In genomic region chr10:129609551-129609950, GRCh38 we compare ENCODE assay signal across 14 cellular contexts.
DNase-seq lines count a peak whose midpoint lies in the region; ATAC-seq and TF ChIP-seq lines count a peak whose summit lies in the region.
"Had no signal": no experiment of that assay in that cellular context is flagged by ENCODE, and none has a peak within 500 bp of the region (broad histone marks: within the 10 kb centered on the region; RNA-seq: fewer than 3 reads in every experiment).

No MANE protein-coding gene starts in this region.

- H3K27ac ChIP-seq in OCI-LY1 (ENCODE audit: low read depth, low read length, poor library complexity, severe bottlenecking) (peak overlapping the region; percentile 38), neuronal stem cell (replicated peaks; ENCODE audit: low read length) (no peak overlapping the region), RWPE1 (no peak overlapping the region)
- H3K27ac ChIP-seq: GM23248 had no signal

- no peak overlapping the region for H3K23ac ChIP-seq in neuronal stem cell (ENCODE audit: low read depth, low read length, poor library complexity)

- TF ChIP-seq CTCF in OCI-LY1 (IDR thresholded peaks at IDR 0.05; ENCODE audit: low read length) (no peak), RWPE1 (conservative IDR thresholded peaks at IDR 0.05; ENCODE audit: low read depth) (no peak)

- no peaks in the 10 kb centered on the region for H3K79me2 ChIP-seq in OCI-LY1 (ENCODE audit: insufficient read depth, low read length)

- H3K9ac ChIP-seq in OCI-LY1 (ENCODE audit: low read length) (no peak overlapping the region), neuronal stem cell (ENCODE audit: low read depth, low read length, poor library complexity) (no peak overlapping the region)
- H3K9ac ChIP-seq: GM23248 had no signal

- H3K9me3 ChIP-seq in OCI-LY1 (ENCODE audit: low read length), result no peaks in the 10 kb centered on the region
- H3K9me3 ChIP-seq in neuronal stem cell (replicated peaks in 1 of 2; ENCODE audit: control insufficient read depth in 2 of 2, insufficient read depth in 1 of 2, low read depth in 1 of 2, low read length in 2 of 2), result no peaks in the 10 kb centered on the region

- H3K18ac ChIP-seq in neuronal stem cell (ENCODE audit: low read length), result peak overlapping the region; percentile 52

- H2BK120ac ChIP-seq in neuronal stem cell (ENCODE audit: low read depth, low read length), result no peak overlapping the region

- H3K27me3 ChIP-seq in OCI-LY1 (ENCODE audit: insufficient read depth, low read length) (no peaks in the 10 kb centered on the region), neuronal stem cell (ENCODE audit: control insufficient read depth in 3 of 3, insufficient read depth in 3 of 3, low read depth in 1 of 3, low read length in 3 of 3) (no peaks in the 10 kb centered on the region)

- H4K8ac ChIP-seq in neuronal stem cell (ENCODE audit: low read depth, low read length), result no peak overlapping the region

- no peak overlapping the region for H2AFZ ChIP-seq in OCI-LY1 (ENCODE audit: low read length)
- no peak overlapping the region for H2AFZ ChIP-seq in neuronal stem cell (ENCODE audit: low read length)
- H2AFZ ChIP-seq: GM23248 had no signal

- TF ChIP-seq POLR2A in erythroblast (IDR thresholded peaks at IDR 0.05; ENCODE audit: low read length), result no peak

- peaks cover 1% of the 10 kb centered on the region for H3K79me1 ChIP-seq in neuronal stem cell (ENCODE audit: low read depth, low read length)

- peaks cover 85% of the 10 kb centered on the region for H3K4me1 ChIP-seq in OCI-LY1 (ENCODE audit: insufficient read depth, low read length, severe bottlenecking)
- peaks cover 0 to 4% of the 10 kb centered on the region in 2 donors for H3K4me1 ChIP-seq in neuronal stem cell (ENCODE audit: control insufficient read depth in 2 of 2, insufficient read depth in 1 of 2, low read depth in 1 of 2, low read length in 2 of 2)

- WGBS in neuronal stem cell (ENCODE audit: extremely low coverage in 2 of 2, insufficient read length in 2 of 2, insufficient replicate concordance in 1 of 2), 2 donors, result no CpG with 5 or more reads among the region's 9 CpGs

- no peaks in the 10 kb centered on the region for H3K9me2 ChIP-seq in OCI-LY1 (ENCODE audit: low read depth, low read length)

- peak overlapping the region; percentile 12 for H3K14ac ChIP-seq in neuronal stem cell (ENCODE audit: low read length)

- no peak overlapping the region for H4K91ac ChIP-seq in neuronal stem cell (ENCODE audit: low read depth, low read length, poor library complexity)

- CTCF ChIA-PET in RWPE1 (lab: Yijun Ruan, JAX), result no interaction called here

- H2BK12ac ChIP-seq in neuronal stem cell (ENCODE audit: low read length), result no peak overlapping the region

- no peak overlapping the region for H2BK5ac ChIP-seq in neuronal stem cell (ENCODE audit: low read length)

- H3K36me3 ChIP-seq in OCI-LY1 (ENCODE audit: insufficient read depth, low read length) (no peaks in the 10 kb centered on the region; the same call in 1 of the 2 replicates), neuronal stem cell (replicated peaks in 1 of 2; ENCODE audit: control insufficient read depth in 2 of 2, insufficient read depth in 2 of 2, low read length in 2 of 2) (no peaks in the 10 kb centered on the region)

- no peaks in the 10 kb centered on the region for H3F3A ChIP-seq in OCI-LY1 (ENCODE audit: insufficient read depth, low read length)

- POLR2A ChIA-PET in RWPE1 (lab: Yijun Ruan, JAX; ENCODE audit: low non-redundant PET), result no interaction called here

- no peak overlapping the region for H3K4ac ChIP-seq in neuronal stem cell (ENCODE audit: low read length)

- ATAC-seq in HG03095 (IDR thresholded peaks at IDR 0.05; ENCODE audit: unreplicated experiment), result no peak

- H2AK5ac ChIP-seq in neuronal stem cell (ENCODE audit: low read depth, low read length), result no peak overlapping the region

- H3K4me3 ChIP-seq in OCI-LY1 (ENCODE audit: low read depth, low read length, poor library complexity, severe bottlenecking), result no peak overlapping the region
- H3K4me3 ChIP-seq in neuronal stem cell (ENCODE audit: low read length in 2 of 2), result no peak overlapping the region
- H3K4me3 ChIP-seq: GM23248 had no signal

- peak overlapping the region; percentile 70 for H2BK15ac ChIP-seq in neuronal stem cell (ENCODE audit: low read length)

- H3K4me2 ChIP-seq in OCI-LY1 (ENCODE audit: low read length) (no peak overlapping the region), neuronal stem cell (ENCODE audit: insufficient read depth, low read length, poor library complexity, severe bottlenecking) (no peak overlapping the region)

- intact Hi-C loops in head of caudate nucleus (cut with DNase I), result no loop called here

- H4K20me1 ChIP-seq in OCI-LY1 (ENCODE audit: insufficient read depth, low read length), result no peaks in the 10 kb centered on the region

- peak in 35 of 42 donors; percentile 10 to 86 (median 49) for DNase-seq in head of caudate nucleus
- DNase-seq in neuronal stem cell (ENCODE audit: low spot score), result no peak
- no peak for DNase-seq in RWPE1 (ENCODE audit: low spot score)
- no peak for DNase-seq in erythroblast (lab: John Stamatoyannopoulos, UW)
- DNase-seq: C1 segment of cervical spinal cord; CD4-positive, alpha-beta memory T cell; COR-L47; DMS153; DND-41; GM23248; H7; HCEC 1CT had no signal

Comparison
In these comparisons a context has a peak if more than half of its experiments do, and no peak if none do; other contexts are left out.
1. DNase-seq: peak in head of caudate nucleus (35 of 42); none in neuronal stem cell (single experiment), RWPE1 (single experiment) and erythroblast (0 of 2).